Comparison of ENCODE assay signal across 10 cellular contexts in genomic region chr15:48333553-48333952, GRCh38. TPM values are rescaled to one million over a fixed set of nuclear protein-coding genes. Genes with fewer than 3 reads are reported as not detected.
DNase-seq lines count a peak whose midpoint lies in the region; ATAC-seq and TF ChIP-seq lines count a peak whose summit lies in the region.
"Had no signal": no experiment of that assay in that cellular context is flagged by ENCODE, and none has a peak within 500 bp of the region (broad histone marks: within the 10 kb centered on the region; RNA-seq: fewer than 3 reads in every experiment).

No MANE protein-coding gene starts in this region.

- no peaks in the 10 kb centered on the region for H3K9me3 Mint-ChIP-seq in activated CD8-positive, alpha-beta T cell treated with anti-CD3 and anti-CD28 coated beads for 36 hours
- H3K9me3 Mint-ChIP-seq in natural killer cell treated with Interleukin-12 subunit alpha and Interleukin-12 subunit beta and Interleukin-15 and Interleukin-18, amount 100 ng/mL, for 72 hours = no peaks in the 10 kb centered on the region

- TF ChIP-seq CTCF in HL-60 (IDR thresholded peaks at IDR 0.05; ENCODE audit: insufficient read depth, low read length) (no peak), GM10266 (IDR thresholded peaks at IDR 0.05; ENCODE audit: control insufficient read depth, insufficient read depth, low read depth, missing control alignments) (no peak)
- no peak for TF ChIP-seq CTCF in activated CD8-positive, alpha-beta T cell treated with anti-CD3 and anti-CD28 coated beads for 36 hours (IDR thresholded peaks at IDR 0.05)

- peak overlapping the region; percentile 98 for H3K4me3 Mint-ChIP-seq in activated CD8-positive, alpha-beta T cell treated with anti-CD3 and anti-CD28 coated beads for 36 hours
- H3K4me3 Mint-ChIP-seq in natural killer cell treated with Interleukin-12 subunit alpha and Interleukin-12 subunit beta and Interleukin-15 and Interleukin-18, amount 100 ng/mL, for 72 hours = peak overlapping the region; percentile 99

- peaks cover 64% of the 10 kb centered on the region for H3K36me3 Mint-ChIP-seq in activated CD8-positive, alpha-beta T cell treated with anti-CD3 and anti-CD28 coated beads for 36 hours (ENCODE audit: low read depth)
- H3K36me3 Mint-ChIP-seq in natural killer cell treated with Interleukin-12 subunit alpha and Interleukin-12 subunit beta and Interleukin-15 and Interleukin-18, amount 100 ng/mL, for 72 hours = peaks cover 34% of the 10 kb centered on the region

- H3K4me3 ChIP-seq in HL-60 (replicated peaks; ENCODE audit: insufficient read depth, low read length) = peak overlapping the region; percentile 76

- POLR2A ChIA-PET in activated CD8-positive, alpha-beta T cell treated with anti-CD3 and anti-CD28 coated beads for 36 hours (lab: Charles Lee) = interaction anchor here (2.6 kb wide), 1 partner anchor 11 kb away, joined by 9 read pairs; no protein-coding TSS in a partner anchor

- peaks cover 46% of the 10 kb centered on the region for H3K4me1 Mint-ChIP-seq in activated CD8-positive, alpha-beta T cell treated with anti-CD3 and anti-CD28 coated beads for 36 hours (ENCODE audit: low read depth)
- peaks cover 19 to 37% of the 10 kb centered on the region in 2 donors for H3K4me1 Mint-ChIP-seq in natural killer cell treated with Interleukin-12 subunit alpha and Interleukin-12 subunit beta and Interleukin-15 and Interleukin-18, amount 100 ng/mL, for 72 hours (ENCODE audit: low read depth in 2 of 2)

- intact Hi-C loops in activated CD8-positive, alpha-beta T cell treated with anti-CD3 and anti-CD28 coated beads for 36 hours (cut with micrococcal nuclease) = no loop called here

- H3K27me3 ChIP-seq in HL-60 (ENCODE audit: insufficient read depth, poor library complexity, severe bottlenecking) = no peaks in the 10 kb centered on the region

- ATAC-seq in activated CD8-positive, alpha-beta T cell treated with anti-CD3 and anti-CD28 coated beads for 36 hours = no peak
- ATAC-seq in natural killer cell treated with Interleukin-12 subunit alpha and Interleukin-12 subunit beta and Interleukin-15 and Interleukin-18, amount 100 ng/mL, for 72 hours = no peak
- no peak for ATAC-seq in HG02973 (IDR thresholded peaks at IDR 0.05; ENCODE audit: unreplicated experiment)
- ATAC-seq in HG03457 (IDR thresholded peaks at IDR 0.05; ENCODE audit: unreplicated experiment) = no peak

- DNase-seq in SIG-M5 treated with dmso at 0.1 percent for 504 hours (lab: John Stamatoyannopoulos, UW; ENCODE audit: unreplicated experiment) (peak; percentile 21), SIG-M5 (lab: John Stamatoyannopoulos, UW) (no peak), HL-60 (ENCODE audit: low read depth in 1 of 2, low spot score in 1 of 2) (no peak), GM10266 (ENCODE audit: extremely low spot score) (no peak)
- no peak for DNase-seq in activated CD8-positive, alpha-beta T cell treated with anti-CD3 and anti-CD28 coated beads for 36 hours
- no peak for DNase-seq in natural killer cell treated with Interleukin-12 subunit alpha and Interleukin-12 subunit beta and Interleukin-15 and Interleukin-18, amount 100 ng/mL, for 72 hours (ENCODE audit: low spot score)
- DNase-seq: effector memory CD4-positive, alpha-beta T cell had no signal

- peak overlapping the region; percentile 93 for H3K27ac ChIP-seq in HL-60 (replicated peaks)
- H3K27ac ChIP-seq: parathyroid adenoma had no signal

- no peaks in the 10 kb centered on the region for H3K27me3 Mint-ChIP-seq in activated CD8-positive, alpha-beta T cell treated with anti-CD3 and anti-CD28 coated beads for 36 hours
- H3K27me3 Mint-ChIP-seq in natural killer cell treated with Interleukin-12 subunit alpha and Interleukin-12 subunit beta and Interleukin-15 and Interleukin-18, amount 100 ng/mL, for 72 hours = no peaks in the 10 kb centered on the region

- CTCF ChIA-PET in activated CD8-positive, alpha-beta T cell treated with anti-CD3 and anti-CD28 coated beads for 36 hours (lab: Charles Lee) = interaction anchor here (2.2 to 5.0 kb wide), 2 partner anchors 20 to 48 kb away, joined by 6 to 42 read pairs; no protein-coding TSS in a partner anchor

- H3K27ac Mint-ChIP-seq in activated CD8-positive, alpha-beta T cell treated with anti-CD3 and anti-CD28 coated beads for 36 hours = peak overlapping the region; percentile 96
- H3K27ac Mint-ChIP-seq in natural killer cell treated with Interleukin-12 subunit alpha and Interleukin-12 subunit beta and Interleukin-15 and Interleukin-18, amount 100 ng/mL, for 72 hours = peak overlapping the region; percentile 97 to 98

RNA-seq across cellular contexts. Expression of gene DUT, which starts 2.3 kb away (rescaled TPM):
- 100 to 1,000 TPM; 527 TPM for total RNA-seq in activated CD8-positive, alpha-beta T cell treated with anti-CD3 and anti-CD28 coated beads for 36 hours
- total RNA-seq in natural killer cell treated with Interleukin-12 subunit alpha and Interleukin-12 subunit beta and Interleukin-15 and Interleukin-18, amount 100 ng/mL, for 72 hours = 100 to 1,000 TPM; 126 to 258 TPM
